Comparison of ENCODE assay signal across 19 cellular contexts in genomic region chr5:153902026-153902425, GRCh38.
"Had no signal": no experiment of that assay in that cellular context is flagged by ENCODE, and none has a peak within 500 bp of the region (broad histone marks: within the 10 kb centered on the region; RNA-seq: fewer than 3 reads in every experiment).

No MANE protein-coding gene starts in this region.

- H3K36me3 Mint-ChIP-seq: activated naive CD8-positive, alpha-beta T cell; naive thymus-derived CD8-positive, alpha-beta T cell had no signal

- H3K4me3 Mint-ChIP-seq: activated B cell treated with CpG ODN at 0.5 μM for 24 hours; activated CD4-positive, alpha-beta T cell treated with anti-CD3 and anti-CD28 coated beads, Interleukin-2, amount 10 ng/mL, durations not matched to agents 24 days and 14 days; activated naive CD8-positive, alpha-beta T cell; naive thymus-derived CD8-positive, alpha-beta T cell; T-helper 2 cell treated with Interferon-gamma antibody and Interleukin-4, amounts not matched to agents 5 μg/mL and 100 μg/mL, for 36 hours had no signal

- DNase-seq: activated B cell treated with CpG ODN at 0.5 μM for 24 hours; activated CD4-positive, alpha-beta T cell treated with anti-CD3 and anti-CD28 coated beads, Interleukin-2, amount 10 ng/mL, durations not matched to agents 24 days and 14 days; activated CD8-positive, alpha-beta memory T cell treated with anti-CD3 and anti-CD28 coated beads for 24 hours; activated gamma-delta T cell treated with Interleukin-2 at 50 U/mL for 16 hours; anterior cingulate cortex; foreskin melanocyte; heart right ventricle; left cardiac atrium; mucosa of descending colon; naive thymus-derived CD8-positive, alpha-beta T cell; posterior cingulate gyrus; SIG-M5; stimulated activated CD4-positive, alpha-beta T cell treated with anti-CD3 and anti-CD28 coated beads, Interleukin-4, amount 100 ng/mL, for 24 hours; stimulated activated naive CD4-positive, alpha-beta T cell; transverse colon had no signal

- H3K9me3 Mint-ChIP-seq: activated B cell treated with CpG ODN at 0.5 μM for 24 hours; activated CD4-positive, alpha-beta T cell treated with anti-CD3 and anti-CD28 coated beads, Interleukin-2, amount 10 ng/mL, durations not matched to agents 24 days and 14 days; naive thymus-derived CD8-positive, alpha-beta T cell; T-helper 2 cell treated with Interferon-gamma antibody and Interleukin-4, amounts not matched to agents 5 μg/mL and 100 μg/mL, for 36 hours had no signal

- H3K4me3 ChIP-seq: heart right ventricle, mucosa of descending colon, skin epidermis, transverse colon had no signal

- H3K27me3 ChIP-seq: heart right ventricle, transverse colon had no signal

- ATAC-seq: esophagus mucosa; left cardiac atrium; mucosa of descending colon; naive thymus-derived CD8-positive, alpha-beta T cell had no signal

- H3K9me3 ChIP-seq: heart right ventricle, mucosa of descending colon, transverse colon had no signal

- H3K4me1 ChIP-seq: heart right ventricle, transverse colon had no signal

- H3K36me3 ChIP-seq: heart right ventricle, transverse colon had no signal

- H3K27ac Mint-ChIP-seq: activated B cell treated with CpG ODN at 0.5 μM for 24 hours; activated CD4-positive, alpha-beta T cell treated with anti-CD3 and anti-CD28 coated beads, Interleukin-2, amount 10 ng/mL, durations not matched to agents 24 days and 14 days; activated naive CD8-positive, alpha-beta T cell; naive thymus-derived CD8-positive, alpha-beta T cell; T-helper 2 cell treated with Interferon-gamma antibody and Interleukin-4, amounts not matched to agents 5 μg/mL and 100 μg/mL, for 36 hours had no signal

- H3K4me1 Mint-ChIP-seq: activated B cell treated with CpG ODN at 0.5 μM for 24 hours; activated CD4-positive, alpha-beta T cell treated with anti-CD3 and anti-CD28 coated beads, Interleukin-2, amount 10 ng/mL, durations not matched to agents 24 days and 14 days; naive thymus-derived CD8-positive, alpha-beta T cell had no signal
